8 cellular contexts compared by ENCODE assay signal in genomic region chr19:56315076-56315828, GRCh38. TPM values are rescaled to one million over a fixed set of nuclear protein-coding genes. Genes with fewer than 3 reads are reported as not detected.
DNase-seq lines count a peak whose midpoint lies in the region; ATAC-seq and TF ChIP-seq lines count a peak whose summit lies in the region.

No MANE protein-coding gene starts in this region.

- H3K27me3 ChIP-seq in BLaER1 (no peaks in the 10 kb centered on the region), colonic mucosa (no peaks in the 10 kb centered on the region), layer of hippocampus (ENCODE audit: control insufficient read depth, insufficient read depth, low read length) (no peaks in the 10 kb centered on the region)

- H3K36me3 Mint-ChIP-seq in activated CD4-positive, alpha-beta T cell treated with anti-CD3 and anti-CD28 coated beads, Interleukin-2, amount 10 ng/mL, durations not matched to agents 24 days and 14 days (ENCODE audit: low read depth), result peaks cover 19% of the 10 kb centered on the region

- H3K36me3 ChIP-seq in BLaER1, result peaks cover 6% of the 10 kb centered on the region
- no peaks in the 10 kb centered on the region for H3K36me3 ChIP-seq in colonic mucosa

- intact Hi-C loops in activated CD4-positive, alpha-beta T cell treated with anti-CD3 and anti-CD28 coated beads, Interleukin-2, amount 10 ng/mL, durations not matched to agents 24 days and 14 days (cut with micrococcal nuclease), result loop anchor here (1.0 to 10.0 kb wide), 2 partner anchors 174 to 660 kb away; partner anchors contain the start of genes U2AF2 and ZNF444
- intact Hi-C loops in colonic mucosa (cut with DNase I), result no loop called here

- DNase-seq in NCI-H526 (lab: John Stamatoyannopoulos, UW), result peak; percentile 98 to 99
- peak; percentile 98 for DNase-seq in activated CD4-positive, alpha-beta T cell treated with anti-CD3 and anti-CD28 coated beads, Interleukin-2, amount 10 ng/mL, durations not matched to agents 24 days and 14 days
- DNase-seq in colonic mucosa, result peak; percentile 97
- peak; percentile 65 to 82 (median 78) for DNase-seq in stimulated activated CD4-positive, alpha-beta T cell treated with anti-CD3 and anti-CD28 coated beads, Interleukin-1b, Interleukin-23, amount 100 ng/mL, for 24 hours (ENCODE audit: low read depth in 4 of 4, low spot score in 1 of 4)

- H4K20me1 ChIP-seq in BLaER1, result no peaks in the 10 kb centered on the region

- no peaks in the 10 kb centered on the region for H3K27me3 Mint-ChIP-seq in activated CD4-positive, alpha-beta T cell treated with anti-CD3 and anti-CD28 coated beads, Interleukin-2, amount 10 ng/mL, durations not matched to agents 24 days and 14 days

- peaks cover 5% of the 10 kb centered on the region for H3K9me3 Mint-ChIP-seq in activated CD4-positive, alpha-beta T cell treated with anti-CD3 and anti-CD28 coated beads, Interleukin-2, amount 10 ng/mL, durations not matched to agents 24 days and 14 days

- H3K4me1 ChIP-seq in BLaER1 (peaks cover 35% of the 10 kb centered on the region), colonic mucosa (peaks cover 8% of the 10 kb centered on the region)

- peak overlapping the region; percentile 85 for H3K9ac ChIP-seq in BLaER1
- peak overlapping the region; percentile 66 to 99 for H3K9ac ChIP-seq in colonic mucosa (ENCODE audit: low read depth in 2 of 2, low read length in 2 of 2)

- H3K4me2 ChIP-seq in BLaER1, result peak overlapping the region; percentile 93

- ATAC-seq in GM19328 (IDR thresholded peaks at IDR 0.05; ENCODE audit: unreplicated experiment), result peak; percentile 73
- peak; percentile 59 for ATAC-seq in HG03469 (IDR thresholded peaks at IDR 0.05; ENCODE audit: unreplicated experiment)

- peak overlapping the region; percentile 93 for H3K27ac ChIP-seq in BLaER1
- peak overlapping the region; percentile 93 for H3K27ac ChIP-seq in colonic mucosa
- H3K27ac ChIP-seq in layer of hippocampus (ENCODE audit: low read depth, low read length), result peak overlapping the region; percentile 100

- peak overlapping the region; percentile 80 for H3K4me3 ChIP-seq in BLaER1
- H3K4me3 ChIP-seq in colonic mucosa, result peak overlapping the region; percentile 67

- H3K9me3 ChIP-seq in BLaER1 (no peaks in the 10 kb centered on the region), colonic mucosa (no peaks in the 10 kb centered on the region)

- no peak for TF ChIP-seq CTCF in colonic mucosa (IDR thresholded peaks at IDR 0.05)

- peak overlapping the region; percentile 99 for H3K27ac Mint-ChIP-seq in activated CD4-positive, alpha-beta T cell treated with anti-CD3 and anti-CD28 coated beads, Interleukin-2, amount 10 ng/mL, durations not matched to agents 24 days and 14 days

- H3K4me1 Mint-ChIP-seq in activated CD4-positive, alpha-beta T cell treated with anti-CD3 and anti-CD28 coated beads, Interleukin-2, amount 10 ng/mL, durations not matched to agents 24 days and 14 days, result peaks cover 32% of the 10 kb centered on the region

- peak overlapping the region; percentile 98 for H3K4me3 Mint-ChIP-seq in activated CD4-positive, alpha-beta T cell treated with anti-CD3 and anti-CD28 coated beads, Interleukin-2, amount 10 ng/mL, durations not matched to agents 24 days and 14 days

RNA-seq across cellular contexts. Expression of gene ZSCAN5A, which starts 0.6 kb away (rescaled TPM):
- total RNA-seq in activated CD4-positive, alpha-beta T cell treated with anti-CD3 and anti-CD28 coated beads, Interleukin-2, amount 10 ng/mL, durations not matched to agents 24 days and 14 days, result 6.9 and 10.8 TPM in 2 replicates
- total RNA-seq in colonic mucosa, result 10 to 100 TPM in 1 of 2 donors, 1 to 10 TPM in 1; 9.8 to 12.1 TPM

RNA-seq across cellular contexts. Expression of gene EDDM13, which starts 42.7 kb away (rescaled TPM):
- total RNA-seq in activated CD4-positive, alpha-beta T cell treated with anti-CD3 and anti-CD28 coated beads, Interleukin-2, amount 10 ng/mL, durations not matched to agents 24 days and 14 days, result 0.59 and 0.98 TPM in 2 replicates
- total RNA-seq in colonic mucosa, result not detected

Comparison
In these comparisons a context has a peak if more than half of its experiments do, and no peak if none do; other contexts are left out.
1. Peak in every context shown above with its lines: DNase-seq, ATAC-seq, H3K4me3 ChIP-seq and H3K27ac ChIP-seq.